ENCODE assay signal across 9 cellular contexts in genomic region chr20:47262365-47263013, GRCh38.
DNase-seq lines count a peak whose midpoint lies in the region; ATAC-seq and TF ChIP-seq lines count a peak whose summit lies in the region.
"Had no signal": no experiment of that assay in that cellular context is flagged by ENCODE, and none has a peak within 500 bp of the region (broad histone marks: within the 10 kb centered on the region; RNA-seq: fewer than 3 reads in every experiment).

No MANE protein-coding gene starts in this region.

- no peaks in the 10 kb centered on the region for H3K9me3 ChIP-seq in BLaER1 treated with 17β-estradiol and CSF1 and Interleukin-3, amounts not matched to agents 10 nM and 100 nM (replicated peaks in 1 of 11)

- peak overlapping the region; percentile 52 to 82 (median 65); a peak in 20 of 22 replicates for H3K9ac ChIP-seq in BLaER1 treated with 17β-estradiol and CSF1 and Interleukin-3, amounts not matched to agents 10 nM and 100 nM

- intact Hi-C loops in activated CD8-positive, alpha-beta T cell treated with anti-CD3 and anti-CD28 coated beads for 36 hours (cut with micrococcal nuclease), result no loop called here

- no peak for DNase-seq in GOT3 (lab: John Stamatoyannopoulos, UW)
- no peak for DNase-seq in activated CD8-positive, alpha-beta T cell treated with anti-CD3 and anti-CD28 coated beads for 36 hours
- DNase-seq in left lobe of liver (ENCODE audit: low spot score), result no peak
- no peak for DNase-seq in activated naive CD4-positive, alpha-beta T cell (lab: John Stamatoyannopoulos, UW)
- DNase-seq: DMS53 had no signal

- no peak overlapping the region for H3K4me3 Mint-ChIP-seq in activated CD8-positive, alpha-beta T cell treated with anti-CD3 and anti-CD28 coated beads for 36 hours

- no peak for TF ChIP-seq CTCF in activated CD8-positive, alpha-beta T cell treated with anti-CD3 and anti-CD28 coated beads for 36 hours (IDR thresholded peaks at IDR 0.05)

- CTCF ChIA-PET in activated CD8-positive, alpha-beta T cell treated with anti-CD3 and anti-CD28 coated beads for 36 hours (lab: Charles Lee), result interaction anchor here (3.5 to 4.1 kb wide), 2 partner anchors 11 to 122 kb away, joined by 26 to 28 read pairs; no protein-coding TSS in a partner anchor

- H3K4me1 ChIP-seq in BLaER1 treated with 17β-estradiol and CSF1 and Interleukin-3, amounts not matched to agents 10 nM and 100 nM, result peaks cover 96 to 99% (median 99%) of the 10 kb centered on the region in 10 experiments

- ATAC-seq in GM19324 (IDR thresholded peaks at IDR 0.05; ENCODE audit: low FRiP score, unreplicated experiment) (peak; percentile 52), HG03460 (IDR thresholded peaks at IDR 0.05; ENCODE audit: unreplicated experiment) (peak; percentile 51), SK-N-SH treated with all-trans-retinoic acid at 6 μM for 48 hours (no peak), left lobe of liver (no peak)
- ATAC-seq in activated CD8-positive, alpha-beta T cell treated with anti-CD3 and anti-CD28 coated beads for 36 hours, result no peak

- no peaks in the 10 kb centered on the region for H3K27me3 ChIP-seq in BLaER1 treated with 17β-estradiol and CSF1 and Interleukin-3, amounts not matched to agents 10 nM and 100 nM

- peak overlapping the region in 9 of 10 experiments; percentile 10 to 64 (median 45); a peak in 17 of 20 replicates for H3K4me3 ChIP-seq in BLaER1 treated with 17β-estradiol and CSF1 and Interleukin-3, amounts not matched to agents 10 nM and 100 nM

- H3K36me3 ChIP-seq in BLaER1 treated with 17β-estradiol and CSF1 and Interleukin-3, amounts not matched to agents 10 nM and 100 nM, result peaks cover 29 to 69% (median 51%) of the 10 kb centered on the region in 11 experiments; a peak in 20 of 22 replicates

- peaks cover 39% of the 10 kb centered on the region for H3K4me1 Mint-ChIP-seq in activated CD8-positive, alpha-beta T cell treated with anti-CD3 and anti-CD28 coated beads for 36 hours (ENCODE audit: low read depth)

- peaks cover 0 to 99% (median 66%) of the 10 kb centered on the region in 11 experiments; a peak in 18 of 22 replicates for H4K20me1 ChIP-seq in BLaER1 treated with 17β-estradiol and CSF1 and Interleukin-3, amounts not matched to agents 10 nM and 100 nM

- POLR2A ChIA-PET in activated CD8-positive, alpha-beta T cell treated with anti-CD3 and anti-CD28 coated beads for 36 hours (lab: Charles Lee), result interaction anchor here (0.8 to 1.0 kb wide), 2 partner anchors 11 to 13 kb away, joined by 3 read pairs; no protein-coding TSS in a partner anchor

- H3K4me2 ChIP-seq in BLaER1 treated with 17β-estradiol and CSF1 and Interleukin-3, amounts not matched to agents 10 nM and 100 nM, result peak overlapping the region; percentile 86 to 97 (median 94)

- H3K9me3 Mint-ChIP-seq in activated CD8-positive, alpha-beta T cell treated with anti-CD3 and anti-CD28 coated beads for 36 hours, result no peaks in the 10 kb centered on the region

- peaks cover 34% of the 10 kb centered on the region for H3K36me3 Mint-ChIP-seq in activated CD8-positive, alpha-beta T cell treated with anti-CD3 and anti-CD28 coated beads for 36 hours (ENCODE audit: low read depth)

- no peaks in the 10 kb centered on the region for H3K27me3 Mint-ChIP-seq in activated CD8-positive, alpha-beta T cell treated with anti-CD3 and anti-CD28 coated beads for 36 hours

- H3K27ac Mint-ChIP-seq in activated CD8-positive, alpha-beta T cell treated with anti-CD3 and anti-CD28 coated beads for 36 hours, result no peak overlapping the region

- peak overlapping the region; percentile 24 to 89 (median 77); a peak in 21 of 22 replicates for H3K27ac ChIP-seq in BLaER1 treated with 17β-estradiol and CSF1 and Interleukin-3, amounts not matched to agents 10 nM and 100 nM

TF ChIP-seq in SK-N-SH treated with all-trans-retinoic acid at 6 μM for 48 hours, 23 proteins besides CTCF, POLR2A, EP300 and RAD21:
- TF ChIP-seq TSHZ2 (CRISPR knock-in tag; IDR thresholded peaks at IDR 0.05), result no peak
- peak; percentile 45; the same call in 1 of the 2 replicates for TF ChIP-seq TCF4 (CRISPR knock-in tag; IDR thresholded peaks at IDR 0.05; ENCODE audit: borderline replicate concordance)
- no peak for TF ChIP-seq OSR1 (CRISPR knock-in tag; IDR thresholded peaks at IDR 0.05)
- TF ChIP-seq ZFP30 (CRISPR knock-in tag; IDR thresholded peaks at IDR 0.05), result no peak
- TF ChIP-seq ZFP3 (CRISPR knock-in tag; IDR thresholded peaks at IDR 0.05), result no peak
- no peak for TF ChIP-seq PPARA (CRISPR knock-in tag; IDR thresholded peaks at IDR 0.05; ENCODE audit: borderline replicate concordance)
- TF ChIP-seq BACH2 (CRISPR knock-in tag; IDR thresholded peaks at IDR 0.05; ENCODE audit: borderline replicate concordance), result no peak
- no peak for TF ChIP-seq POU6F1 (CRISPR knock-in tag; IDR thresholded peaks at IDR 0.05; ENCODE audit: borderline replicate concordance, low read depth)
TF ChIP-seq in SK-N-SH treated with all-trans-retinoic acid at 6 μM for 48 hours: peak in this region for 1.

Comparison
In these comparisons a context has a peak if more than half of its experiments do, and no peak if none do; other contexts are left out.
1. ATAC-seq: peak in GM19324 (single experiment) and HG03460 (single experiment); none in SK-N-SH treated with all-trans-retinoic acid at 6 μM for 48 hours (single experiment), activated CD8-positive, alpha-beta T cell treated with anti-CD3 and anti-CD28 coated beads for 36 hours (single experiment) and left lobe of liver (single experiment).